28 cellular contexts compared by ENCODE assay signal in the genomic region with DNA sequence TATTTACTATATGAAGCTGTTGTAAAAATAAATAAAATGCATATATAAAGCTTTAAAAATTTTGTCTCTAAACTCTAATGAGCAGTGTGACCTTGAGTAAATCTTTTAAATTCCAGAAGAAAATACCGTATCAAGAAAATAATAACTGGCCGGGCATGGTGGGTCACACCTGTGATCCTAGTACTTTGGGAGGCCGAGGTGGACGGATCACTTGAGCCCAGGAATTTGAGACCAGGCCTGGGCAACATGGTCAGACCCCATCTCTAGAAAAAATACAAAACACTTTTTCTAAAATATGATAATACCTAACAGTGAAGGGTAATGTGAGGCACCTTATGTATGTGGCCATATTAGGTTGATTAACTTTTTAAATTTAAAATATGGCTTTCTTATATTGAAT.
"Had no signal": no experiment of that assay in that cellular context is flagged by ENCODE, and none has a peak within 500 bp of the region (broad histone marks: within the 10 kb centered on the region; RNA-seq: fewer than 3 reads in every experiment).

No MANE protein-coding gene starts in this region.

- H3K27me3 ChIP-seq: gastroesophageal sphincter, hepatocyte, pancreas, spleen had no signal

- H3K36me3 Mint-ChIP-seq: mesothelial cell of epicardium, naive B cell, WTC11 had no signal

- ATAC-seq: activated naive CD8-positive, alpha-beta T cell treated with anti-CD3 and anti-CD28 coated beads, Interleukin-2, amount 50 U/mL, for 24 hours; activated T-helper 17 cell treated with anti-CD3 and anti-CD28 coated beads, Interleukin-2, amount 50 U/mL, for 72 hours; gastroesophageal sphincter; left colon; pancreas; right cardiac atrium; stimulated activated naive CD8-positive, alpha-beta T cell treated with anti-CD3 and anti-CD28 coated beads, Interleukin-15, Interleukin-2, amounts not matched to agents 100 U/mL and 50 U/mL, for 24 hours; WTC11 had no signal

- H3K27me3 Mint-ChIP-seq: activated CD4-positive, alpha-beta memory T cell treated with anti-CD3 and anti-CD28 coated beads, Interleukin-2, amount 10 ng/mL, durations not matched to agents 7 days and 5 days; activated CD4-positive, alpha-beta T cell treated with anti-CD3 and anti-CD28 coated beads, Interleukin-2, amount 10 ng/mL, durations not matched to agents 7 days and 5 days; activated naive CD8-positive, alpha-beta T cell treated with anti-CD3 and anti-CD28 coated beads, Interleukin-2, amount 50 U/mL, for 24 hours; activated T-cell treated with anti-CD3 and anti-CD28 coated beads, Interleukin-2, amount 50 U/mL, for 24 hours; activated T-helper 17 cell treated with anti-CD3 and anti-CD28 coated beads, Interleukin-2, amount 50 U/mL, for 72 hours; central memory CD8-positive, alpha-beta T cell; naive B cell had no signal

- H3K36me3 ChIP-seq: gastroesophageal sphincter, pancreas, thoracic aorta had no signal

- H3K9me3 ChIP-seq: gastroesophageal sphincter, pancreas, spleen, thoracic aorta had no signal

- H3K4me3 Mint-ChIP-seq: activated CD4-positive, alpha-beta memory T cell treated with anti-CD3 and anti-CD28 coated beads, Interleukin-2, amount 10 ng/mL, durations not matched to agents 7 days and 5 days; activated CD4-positive, alpha-beta T cell treated with anti-CD3 and anti-CD28 coated beads, Interleukin-2, amount 10 ng/mL, durations not matched to agents 7 days and 5 days; activated naive CD8-positive, alpha-beta T cell treated with anti-CD3 and anti-CD28 coated beads, Interleukin-2, amount 50 U/mL, for 24 hours; activated T-cell treated with anti-CD3 and anti-CD28 coated beads, Interleukin-2, amount 50 U/mL, for 24 hours; activated T-helper 17 cell treated with anti-CD3 and anti-CD28 coated beads, Interleukin-2, amount 50 U/mL, for 72 hours; central memory CD8-positive, alpha-beta T cell; mesothelial cell of epicardium; nephron progenitor cell; WTC11 had no signal

- H3K27ac Mint-ChIP-seq: activated CD4-positive, alpha-beta memory T cell treated with anti-CD3 and anti-CD28 coated beads, Interleukin-2, amount 10 ng/mL, durations not matched to agents 7 days and 5 days; activated CD4-positive, alpha-beta T cell treated with anti-CD3 and anti-CD28 coated beads, Interleukin-2, amount 10 ng/mL, durations not matched to agents 7 days and 5 days; activated naive CD8-positive, alpha-beta T cell treated with anti-CD3 and anti-CD28 coated beads, Interleukin-2, amount 50 U/mL, for 24 hours; activated T-cell treated with anti-CD3 and anti-CD28 coated beads, Interleukin-2, amount 50 U/mL, for 24 hours; activated T-helper 17 cell treated with anti-CD3 and anti-CD28 coated beads, Interleukin-2, amount 50 U/mL, for 72 hours; mesothelial cell of epicardium; naive B cell; nephron progenitor cell; WTC11 had no signal

- H3K4me3 ChIP-seq: gastroesophageal sphincter, hepatocyte, pancreas, thoracic aorta had no signal

- H3K27ac ChIP-seq: gastroesophageal sphincter, hepatocyte, pancreas, thoracic aorta had no signal

- H2AFZ ChIP-seq: hepatocyte had no signal

- H3K9me3 Mint-ChIP-seq: activated CD4-positive, alpha-beta memory T cell treated with anti-CD3 and anti-CD28 coated beads, Interleukin-2, amount 10 ng/mL, durations not matched to agents 7 days and 5 days; activated CD4-positive, alpha-beta T cell treated with anti-CD3 and anti-CD28 coated beads, Interleukin-2, amount 10 ng/mL, durations not matched to agents 7 days and 5 days; activated naive CD8-positive, alpha-beta T cell treated with anti-CD3 and anti-CD28 coated beads, Interleukin-2, amount 50 U/mL, for 24 hours; activated T-cell treated with anti-CD3 and anti-CD28 coated beads, Interleukin-2, amount 50 U/mL, for 24 hours; activated T-helper 17 cell treated with anti-CD3 and anti-CD28 coated beads, Interleukin-2, amount 50 U/mL, for 72 hours; central memory CD8-positive, alpha-beta T cell; mesothelial cell of epicardium; naive B cell; nephron progenitor cell; WTC11 had no signal

- DNase-seq: activated CD4-positive, alpha-beta memory T cell treated with anti-CD3 and anti-CD28 coated beads, Interleukin-2, amount 10 ng/mL, durations not matched to agents 7 days and 5 days; activated CD4-positive, alpha-beta T cell treated with anti-CD3 and anti-CD28 coated beads for 1 hour; activated CD4-positive, alpha-beta T cell treated with anti-CD3 and anti-CD28 coated beads, Interleukin-2, amount 10 ng/mL, durations not matched to agents 7 days and 5 days; activated CD8-positive, alpha-beta memory T cell treated with anti-CD3 and anti-CD28 coated beads, Interleukin-2, amount 50 U/mL, for 48 hours; activated gamma-delta T cell treated with Interleukin-2 at 50 U/mL for 16 hours; activated naive CD4-positive, alpha-beta T cell treated with anti-CD3 and anti-CD28 coated beads, Interleukin-2, amount 50 U/mL, for 16 hours; activated naive CD8-positive, alpha-beta T cell treated with anti-CD3 and anti-CD28 coated beads, Interleukin-2, amount 50 U/mL, for 24 hours; activated T-cell treated with anti-CD3 and anti-CD28 coated beads, Interleukin-2, amount 50 U/mL, for 24 hours; dermis blood vessel endothelial cell; effector CD8-positive, alpha-beta T cell; islet precursor cell; left colon; naive B cell; nephron progenitor cell; nucleus accumbens; pancreas; right cardiac atrium; spleen; stimulated activated naive CD8-positive, alpha-beta T cell treated with anti-CD3 and anti-CD28 coated beads, Interleukin-15, Interleukin-2, amounts not matched to agents 100 U/mL and 50 U/mL, for 24 hours; T-helper 2 cell; trophoblast cell had no signal
